Comparison of ENCODE assay signal across 19 cellular contexts in the genomic region with DNA sequence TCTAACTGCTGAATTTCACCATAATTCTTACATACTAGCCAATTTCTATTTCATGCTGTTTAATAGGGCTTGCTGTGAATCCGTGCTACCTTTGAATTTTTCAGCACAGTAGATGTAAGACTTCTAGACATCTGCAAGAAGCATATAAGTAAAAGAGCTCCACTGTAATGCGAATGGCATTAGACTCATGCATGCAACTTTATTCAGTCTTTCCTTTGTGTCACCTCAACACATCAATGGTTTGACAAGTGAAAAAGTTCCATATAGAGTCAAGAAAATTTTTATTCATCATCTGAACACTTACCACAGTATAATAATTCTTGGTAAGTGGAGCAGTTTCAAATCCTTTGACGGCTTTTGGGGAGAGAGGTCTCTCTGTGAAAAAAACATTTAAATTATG. TPM values are rescaled to one million over a fixed set of nuclear protein-coding genes. Genes with fewer than 3 reads are reported as not detected.
DNase-seq lines count a peak whose midpoint lies in the region; ATAC-seq and TF ChIP-seq lines count a peak whose summit lies in the region.
"Had no signal": no experiment of that assay in that cellular context is flagged by ENCODE, and none has a peak within 500 bp of the region (broad histone marks: within the 10 kb centered on the region; RNA-seq: fewer than 3 reads in every experiment).

No MANE protein-coding gene starts in this region.

- peak overlapping the region in 1 of 2 donors; percentile 47 for H3K4me3 Mint-ChIP-seq in activated T-cell treated with anti-CD3 and anti-CD28 coated beads, Interleukin-2, amount 50 U/mL, for 72 hours
- H3K4me3 Mint-ChIP-seq in activated T-helper 1 cell treated with anti-CD3 and anti-CD28 coated beads, Interleukin-12 subunit alpha, Interleukin-12 subunit beta, Interleukin-2, Interleukin-4 antibody, amounts not matched to agents 30 ng/mL and 10 ng/mL and 1 ng/mL, durations not matched to agents 14 hours and 24 hours and 36 hours = no peak overlapping the region
- H3K4me3 Mint-ChIP-seq: IgD-negative memory B cell had no signal

- peaks cover 45% of the 10 kb centered on the region for H3K4me1 Mint-ChIP-seq in activated T-cell treated with anti-CD3 and anti-CD28 coated beads, Interleukin-2, amount 50 U/mL, for 72 hours (ENCODE audit: low read depth)
- peaks cover 43% of the 10 kb centered on the region for H3K4me1 Mint-ChIP-seq in activated T-helper 1 cell treated with anti-CD3 and anti-CD28 coated beads, Interleukin-12 subunit alpha, Interleukin-12 subunit beta, Interleukin-2, Interleukin-4 antibody, amounts not matched to agents 30 ng/mL and 10 ng/mL and 1 ng/mL, durations not matched to agents 14 hours and 24 hours and 36 hours (ENCODE audit: low read depth)

- H3K4me1 ChIP-seq in adipocyte (ENCODE audit: control insufficient read depth, insufficient read depth, low read length) (peaks cover 31% of the 10 kb centered on the region), colonic mucosa (no peaks in the 10 kb centered on the region)

- ATAC-seq in activated T-cell treated with anti-CD3 and anti-CD28 coated beads, Interleukin-2, amount 50 U/mL, for 72 hours (replicated peaks in 1 of 2) = peak; percentile 41 to 65
- ATAC-seq in stimulated activated naive CD8-positive, alpha-beta T cell treated with anti-CD3 and anti-CD28 coated beads, Interleukin-15, Interleukin-2, amounts not matched to agents 100 U/mL and 50 U/mL, for 24 hours = peak; percentile 73
- ATAC-seq in GM19351 (IDR thresholded peaks at IDR 0.05; ENCODE audit: unreplicated experiment) = no peak
- ATAC-seq: GM12878, HCT116, Panc1 had no signal

- intact Hi-C loops in activated T-helper 1 cell treated with anti-CD3 and anti-CD28 coated beads, Interleukin-12 subunit alpha, Interleukin-12 subunit beta, Interleukin-2, Interleukin-4 antibody, amounts not matched to agents 30 ng/mL and 10 ng/mL and 1 ng/mL, durations not matched to agents 14 hours and 24 hours and 36 hours (cut with micrococcal nuclease) = loop anchor here (2.0 to 5.0 kb wide), 3 partner anchors 13 to 36 kb away; no protein-coding TSS in a partner anchor
- intact Hi-C loops in colonic mucosa (cut with DNase I) = no loop called here

- H3K9me3 ChIP-seq in adipocyte (ENCODE audit: control insufficient read depth, low read length) (no peaks in the 10 kb centered on the region), colonic mucosa (no peaks in the 10 kb centered on the region)

- H3K9ac ChIP-seq in adipocyte (ENCODE audit: low read length) (no peak overlapping the region), colonic mucosa (ENCODE audit: low read depth in 2 of 2, low read length in 2 of 2) (no peak overlapping the region)
- H3K9ac ChIP-seq: GM23248 had no signal

- H3K36me3 ChIP-seq in adipocyte (ENCODE audit: control insufficient read depth, insufficient read depth, low read length, severe bottlenecking) (peaks cover 3% of the 10 kb centered on the region), colonic mucosa (no peaks in the 10 kb centered on the region)

- no peak overlapping the region for H3K27ac Mint-ChIP-seq in activated T-cell treated with anti-CD3 and anti-CD28 coated beads, Interleukin-2, amount 50 U/mL, for 72 hours
- H3K27ac Mint-ChIP-seq in activated T-helper 1 cell treated with anti-CD3 and anti-CD28 coated beads, Interleukin-12 subunit alpha, Interleukin-12 subunit beta, Interleukin-2, Interleukin-4 antibody, amounts not matched to agents 30 ng/mL and 10 ng/mL and 1 ng/mL, durations not matched to agents 14 hours and 24 hours and 36 hours = peak overlapping the region; percentile 23
- H3K27ac Mint-ChIP-seq: IgD-negative memory B cell had no signal

- no peak overlapping the region for H3K27ac ChIP-seq in colonic mucosa
- H3K27ac ChIP-seq: GM23248 had no signal

- peaks cover 4% of the 10 kb centered on the region for H3K27me3 ChIP-seq in adipocyte (replicated peaks; ENCODE audit: control insufficient read depth, insufficient read depth, low read length)
- H3K27me3 ChIP-seq in colonic mucosa = no peaks in the 10 kb centered on the region

- H3K9me3 Mint-ChIP-seq in activated T-cell treated with anti-CD3 and anti-CD28 coated beads, Interleukin-2, amount 50 U/mL, for 72 hours = no peaks in the 10 kb centered on the region
- no peaks in the 10 kb centered on the region for H3K9me3 Mint-ChIP-seq in activated T-helper 1 cell treated with anti-CD3 and anti-CD28 coated beads, Interleukin-12 subunit alpha, Interleukin-12 subunit beta, Interleukin-2, Interleukin-4 antibody, amounts not matched to agents 30 ng/mL and 10 ng/mL and 1 ng/mL, durations not matched to agents 14 hours and 24 hours and 36 hours
- H3K9me3 Mint-ChIP-seq: CD4-positive, CD25-positive, alpha-beta regulatory T cell; IgD-negative memory B cell had no signal

- peaks cover 7% of the 10 kb centered on the region for H3K27me3 Mint-ChIP-seq in activated T-cell treated with anti-CD3 and anti-CD28 coated beads, Interleukin-2, amount 50 U/mL, for 72 hours (ENCODE audit: low read depth)
- H3K27me3 Mint-ChIP-seq in activated T-helper 1 cell treated with anti-CD3 and anti-CD28 coated beads, Interleukin-12 subunit alpha, Interleukin-12 subunit beta, Interleukin-2, Interleukin-4 antibody, amounts not matched to agents 30 ng/mL and 10 ng/mL and 1 ng/mL, durations not matched to agents 14 hours and 24 hours and 36 hours (ENCODE audit: insufficient read depth) = no peaks in the 10 kb centered on the region
- H3K27me3 Mint-ChIP-seq: CD4-positive, CD25-positive, alpha-beta regulatory T cell; IgD-negative memory B cell had no signal

- peaks cover 2 to 14% of the 10 kb centered on the region in 2 donors for H3K36me3 Mint-ChIP-seq in activated T-cell treated with anti-CD3 and anti-CD28 coated beads, Interleukin-2, amount 50 U/mL, for 72 hours (ENCODE audit: insufficient read depth in 2 of 2)
- H3K36me3 Mint-ChIP-seq in activated T-helper 1 cell treated with anti-CD3 and anti-CD28 coated beads, Interleukin-12 subunit alpha, Interleukin-12 subunit beta, Interleukin-2, Interleukin-4 antibody, amounts not matched to agents 30 ng/mL and 10 ng/mL and 1 ng/mL, durations not matched to agents 14 hours and 24 hours and 36 hours (ENCODE audit: low read depth) = peaks cover 33% of the 10 kb centered on the region

- H3K4me3 ChIP-seq in adipocyte (ENCODE audit: low read length) (peak overlapping the region; percentile 40), colonic mucosa (no peak overlapping the region)
- H3K4me3 ChIP-seq: GM12878, GM23248 had no signal

- DNase-seq in activated T-cell treated with anti-CD3 and anti-CD28 coated beads, Interleukin-2, amount 50 U/mL, for 72 hours = no peak
- DNase-seq in activated T-cell treated with anti-CD3 and anti-CD28 coated beads, Interleukin-2, amount 50 U/mL, for 48 hours = no peak
- no peak for DNase-seq in activated T-helper 1 cell treated with anti-CD3 and anti-CD28 coated beads, Interleukin-12 subunit alpha, Interleukin-12 subunit beta, Interleukin-2, Interleukin-4 antibody, amounts not matched to agents 30 ng/mL and 10 ng/mL and 1 ng/mL, durations not matched to agents 14 hours and 24 hours and 36 hours (ENCODE audit: low spot score)
- no peak for DNase-seq in adipocyte (ENCODE audit: low read depth)
- no peak for DNase-seq in stimulated activated naive CD8-positive, alpha-beta T cell treated with anti-CD3 and anti-CD28 coated beads, Interleukin-15, Interleukin-2, amounts not matched to agents 100 U/mL and 50 U/mL, for 24 hours
- DNase-seq in colonic mucosa = no peak
- DNase-seq: ACHN; Calu3; CD4-positive, CD25-positive, alpha-beta regulatory T cell; GM23248; NCI-H187 treated with DMSO at 0.1 percent for 48 hours; NCI-H2171; NCI-H82 had no signal

- TF ChIP-seq CTCF in colonic mucosa (IDR thresholded peaks at IDR 0.05) = no peak

RNA-seq across cellular contexts. Expression of a gene that starts 48.9 kb away (rescaled TPM):
- 10 to 100 TPM; 85.6 to 91.1 TPM for total RNA-seq in activated T-cell treated with anti-CD3 and anti-CD28 coated beads, Interleukin-2, amount 50 U/mL, for 72 hours
- 39.8 and 40.8 TPM in 2 replicates for total RNA-seq in activated T-helper 1 cell treated with anti-CD3 and anti-CD28 coated beads, Interleukin-12 subunit alpha, Interleukin-12 subunit beta, Interleukin-2, Interleukin-4 antibody, amounts not matched to agents 30 ng/mL and 10 ng/mL and 1 ng/mL, durations not matched to agents 14 hours and 24 hours and 36 hours
- total RNA-seq in colonic mucosa = 1 to 10 TPM; 2.7 to 5.7 TPM
- total RNA-seq: HT-29 had no signal
